ENCODE assay signal across 17 cellular contexts in the genomic region with DNA sequence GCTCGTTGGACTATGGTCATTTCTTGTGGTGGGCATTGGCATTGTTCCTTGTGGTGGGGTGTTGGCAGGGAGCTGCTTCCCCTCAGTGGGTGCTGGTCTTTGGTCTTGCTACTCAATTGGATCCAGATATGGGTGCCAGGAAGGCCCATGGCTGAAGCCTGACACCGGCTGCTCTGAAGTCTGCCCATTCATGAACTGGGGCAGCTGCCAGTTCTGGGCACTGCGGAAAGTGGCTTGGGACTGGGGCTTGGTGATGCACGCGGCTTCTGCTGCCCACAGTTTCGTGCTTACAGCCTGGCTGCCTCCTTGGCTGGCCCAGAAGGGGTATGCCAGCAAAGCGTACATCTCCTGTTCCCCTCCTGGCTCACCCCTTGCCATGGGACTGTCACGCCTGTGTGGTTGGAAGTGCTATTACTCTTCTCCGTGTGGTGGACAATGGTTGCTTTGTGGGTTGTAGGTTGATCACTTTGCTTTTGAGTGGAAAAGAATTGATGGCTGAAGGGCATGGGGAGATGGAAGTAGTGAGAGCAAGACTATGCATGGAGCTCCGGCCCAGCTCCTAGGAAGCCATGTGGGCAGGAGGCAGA. TPM values are rescaled to one million over a fixed set of nuclear protein-coding genes. Genes with fewer than 3 reads are reported as not detected.
A peak's percentile ranks its signal among the peaks of the same experiment; 100 is the strongest.
DNase-seq lines count a peak whose midpoint lies in the region; ATAC-seq, FAIRE-seq and TF ChIP-seq lines count a peak whose summit lies in the region.
"Had no signal": no experiment of that assay in that cellular context is flagged by ENCODE, and none has a peak within 500 bp of the region (broad histone marks: within the 10 kb centered on the region; RNA-seq: fewer than 3 reads in every experiment).

No MANE protein-coding gene starts in this region.

- peak overlapping the region; percentile 24 for H3K27ac ChIP-seq in angular gyrus (ENCODE audit: low read depth, low read length)
- H3K27ac ChIP-seq: BLaER1 had no signal

- DNase-seq in globus pallidus (ENCODE audit: low spot score): peak; percentile 86
- DNase-seq in nucleus accumbens (lab: John Stamatoyannopoulos, UW): peak in 50 of 56 donors; percentile 3 to 80 (median 50)
- no peak for DNase-seq in H54 (ENCODE audit: insufficient read length, low spot score)
- DNase-seq in NCI-H2107 treated with DMSO at 0.1 percent for 48 hours (lab: John Stamatoyannopoulos, UW; ENCODE audit: unreplicated experiment): no peak
- no peak for DNase-seq in Right ventricle myocardium inferior (ENCODE audit: missing footprints)
- DNase-seq in cerebellum (ENCODE audit: low spot score): no peak
- DNase-seq: COR-L47; NCI-H2107; NCI-H345; NCI-H526 treated with DMSO at 0.1 percent for 48 hours; NK-92 treated with Interleukin-12 subunit alpha and Interleukin-12 subunit beta, amount 100 ng/mL, for 24 hours; SK-N-SH had no signal

- ATAC-seq in Right ventricle myocardium inferior: no peak
- ATAC-seq: GM12878, HCT116 had no signal

- intact Hi-C loops in Right ventricle myocardium inferior (cut with DNase I): no loop called here

- FAIRE-seq in H54 (lab: Jason Lieb, UNC): no peak
- FAIRE-seq: GM12878 had no signal

- no peak for TF ChIP-seq POLR2A in H54 (IDR thresholded peaks at IDR 0.05; ENCODE audit: low read depth, low read length)

RNA-seq across cellular contexts. Expression of gene ADAMTS14, which starts 54.7 kb away (rescaled TPM):
- total RNA-seq in Right ventricle myocardium inferior: 0.43 TPM
- 1.2 TPM for total RNA-seq in cerebellum
- total RNA-seq: GM12878, HT1080 had no signal

RNA-seq across cellular contexts. Expression of gene TBATA, which starts 58.2 kb away (rescaled TPM):
- total RNA-seq in Right ventricle myocardium inferior: not detected
- total RNA-seq in cerebellum: not detected
- total RNA-seq: GM12878, HT1080 had no signal

Comparison
In these comparisons a context has a peak if more than half of its experiments do, and no peak if none do; other contexts are left out.
1. DNase-seq: peak in globus pallidus (single experiment) and nucleus accumbens (50 of 56); none in H54 (single experiment), NCI-H2107 treated with DMSO at 0.1 percent for 48 hours (single experiment), Right ventricle myocardium inferior (single experiment) and cerebellum (single experiment).